In genomic region chr12:38137716-38138115, GRCh38 we compare ENCODE assay signal across 17 cellular contexts.
A peak's percentile ranks its signal among the peaks of the same experiment; 100 is the strongest.
DNase-seq lines count a peak whose midpoint lies in the region; ATAC-seq and TF ChIP-seq lines count a peak whose summit lies in the region.
"Had no signal": no experiment of that assay in that cellular context is flagged by ENCODE, and none has a peak within 500 bp of the region (broad histone marks: within the 10 kb centered on the region; RNA-seq: fewer than 3 reads in every experiment).

No MANE protein-coding gene starts in this region.

- peaks cover 10% of the 10 kb centered on the region for H3K4me1 Mint-ChIP-seq in activated CD4-positive, alpha-beta T cell treated with anti-CD3 and anti-CD28 coated beads, Interleukin-2, amount 10 ng/mL, durations not matched to agents 24 days and 14 days
- no peaks in the 10 kb centered on the region for H3K4me1 Mint-ChIP-seq in osteocyte (ENCODE audit: unreplicated experiment)

- no peak overlapping the region for H3K27ac Mint-ChIP-seq in activated CD4-positive, alpha-beta T cell treated with anti-CD3 and anti-CD28 coated beads, Interleukin-2, amount 10 ng/mL, durations not matched to agents 24 days and 14 days
- H3K27ac Mint-ChIP-seq in osteocyte (ENCODE audit: unreplicated experiment) = no peak overlapping the region
- H3K27ac Mint-ChIP-seq: activated CD8-positive, alpha-beta T cell treated with anti-CD3 and anti-CD28 coated beads for 36 hours; activated naive CD8-positive, alpha-beta T cell treated with anti-CD3 and anti-CD28 coated beads, Interleukin-2, amount 10 ng/mL, durations not matched to agents 7 days and 5 days; HFFc6 had no signal

- peak; percentile 11 for ATAC-seq in HG03378 (IDR thresholded peaks at IDR 0.05; ENCODE audit: unreplicated experiment)
- peak in 1 of 4 donors; percentile 13 for ATAC-seq in psoas muscle

- 40 to 55% (median 43%) methylated on average over 16 of the region's 16 CpGs for WGBS in psoas muscle, 3 donors

- no peaks in the 10 kb centered on the region for H3K36me3 Mint-ChIP-seq in activated CD4-positive, alpha-beta T cell treated with anti-CD3 and anti-CD28 coated beads, Interleukin-2, amount 10 ng/mL, durations not matched to agents 24 days and 14 days (ENCODE audit: low read depth)
- H3K36me3 Mint-ChIP-seq in osteocyte (ENCODE audit: unreplicated experiment) = no peaks in the 10 kb centered on the region
- H3K36me3 Mint-ChIP-seq: activated naive CD8-positive, alpha-beta T cell treated with anti-CD3 and anti-CD28 coated beads, Interleukin-2, amount 10 ng/mL, durations not matched to agents 7 days and 5 days had no signal

- H3K9me3 Mint-ChIP-seq in activated CD4-positive, alpha-beta T cell treated with anti-CD3 and anti-CD28 coated beads, Interleukin-2, amount 10 ng/mL, durations not matched to agents 24 days and 14 days = no peaks in the 10 kb centered on the region
- H3K9me3 Mint-ChIP-seq in osteocyte (ENCODE audit: unreplicated experiment) = peaks cover 3% of the 10 kb centered on the region
- H3K9me3 Mint-ChIP-seq: activated naive CD8-positive, alpha-beta T cell treated with anti-CD3 and anti-CD28 coated beads, Interleukin-2, amount 10 ng/mL, durations not matched to agents 7 days and 5 days; HFFc6 had no signal

- H3K27me3 ChIP-seq in psoas muscle (ENCODE audit: insufficient read depth in 3 of 3, low read length in 2 of 3) (peaks cover 0 to 10% (median 2%) of the 10 kb centered on the region in 3 donors), tibial artery (peaks cover 0 to 20% of the 10 kb centered on the region in 2 donors)
- H3K27me3 ChIP-seq: Peyer's patch had no signal

- H3K9me3 ChIP-seq in psoas muscle = no peaks in the 10 kb centered on the region
- no peaks in the 10 kb centered on the region for H3K9me3 ChIP-seq in tibial artery
- H3K9me3 ChIP-seq: left ventricle myocardium inferior, Peyer's patch had no signal

- H3K27me3 Mint-ChIP-seq in activated CD4-positive, alpha-beta T cell treated with anti-CD3 and anti-CD28 coated beads, Interleukin-2, amount 10 ng/mL, durations not matched to agents 24 days and 14 days = no peaks in the 10 kb centered on the region
- H3K27me3 Mint-ChIP-seq in osteocyte (ENCODE audit: unreplicated experiment) = no peaks in the 10 kb centered on the region
- H3K27me3 Mint-ChIP-seq: activated naive CD8-positive, alpha-beta T cell treated with anti-CD3 and anti-CD28 coated beads, Interleukin-2, amount 10 ng/mL, durations not matched to agents 7 days and 5 days had no signal

- H3K27ac ChIP-seq in psoas muscle = no peak overlapping the region
- no peak overlapping the region for H3K27ac ChIP-seq in tibial artery
- H3K27ac ChIP-seq: left ventricle myocardium inferior, Peyer's patch had no signal

- intact Hi-C loops in activated CD4-positive, alpha-beta T cell treated with anti-CD3 and anti-CD28 coated beads, Interleukin-2, amount 10 ng/mL, durations not matched to agents 24 days and 14 days (cut with micrococcal nuclease) = loop anchor here (1.0 to 5.0 kb wide), 2 partner anchors 179 to 965 kb away; partner anchors contain the start of gene ALG10B
- intact Hi-C loops in psoas muscle (cut with DNase I) (loop anchor here (2.0 to 5.0 kb wide), 2 partner anchors 177 to 180 kb away; partner anchors contain the start of gene ALG10B (in 1 of the 2)), tibial artery (cut with DNase I; ENCODE audit: low total_unique reads) (loop anchor here (5.0 kb wide), 1 partner anchor 175 kb away; no protein-coding TSS in a partner anchor)

- H3K4me1 ChIP-seq in psoas muscle = peaks cover 6% of the 10 kb centered on the region
- H3K4me1 ChIP-seq in tibial artery = peaks cover 0 to 13% (median 6%) of the 10 kb centered on the region in 4 donors

- H3K36me3 ChIP-seq in psoas muscle (ENCODE audit: insufficient read depth in 1 of 2, low read depth in 1 of 2) (no peaks in the 10 kb centered on the region), tibial artery (no peaks in the 10 kb centered on the region)
- H3K36me3 ChIP-seq: left ventricle myocardium inferior, Peyer's patch had no signal

- H3K4me3 Mint-ChIP-seq in activated CD4-positive, alpha-beta T cell treated with anti-CD3 and anti-CD28 coated beads, Interleukin-2, amount 10 ng/mL, durations not matched to agents 24 days and 14 days = peak overlapping the region; percentile 87
- H3K4me3 Mint-ChIP-seq in osteocyte (ENCODE audit: unreplicated experiment) = no peak overlapping the region

- TF ChIP-seq CTCF in psoas muscle (IDR thresholded peaks at IDR 0.05) = no peak
- no peak for TF ChIP-seq CTCF in osteocyte (IDR thresholded peaks at IDR 0.05)
- TF ChIP-seq CTCF in tibial artery (IDR thresholded peaks at IDR 0.05) = no peak

- H3K4me3 ChIP-seq in psoas muscle (peak overlapping the region; percentile 65), tibial artery (no peak overlapping the region)

- DNase-seq in activated CD4-positive, alpha-beta T cell treated with anti-CD3 and anti-CD28 coated beads, Interleukin-2, amount 10 ng/mL, durations not matched to agents 24 days and 14 days = no peak
- no peak for DNase-seq in activated CD4-positive, alpha-beta T cell treated with anti-CD3 and anti-CD28 coated beads for 1 hour
- peak; percentile 3 for DNase-seq in cerebellum (ENCODE audit: low spot score)
- no peak for DNase-seq in psoas muscle
- DNase-seq in osteocyte (ENCODE audit: extremely low spot score, unreplicated experiment) = no peak
- no peak for DNase-seq in NCI-H146 treated with DMSO at 0.1 percent for 48 hours (lab: John Stamatoyannopoulos, UW; ENCODE audit: unreplicated experiment)
- no peak for DNase-seq in tibial artery
- DNase-seq: activated CD4-positive, CD25-positive, alpha-beta regulatory T cell; activated CD8-positive, alpha-beta T cell treated with anti-CD3 and anti-CD28 coated beads for 36 hours; HFFc6; left ventricle myocardium inferior; NCI-H146; stimulated activated CD8-positive, alpha-beta memory T cell treated with anti-CD3 and anti-CD28 coated beads, Interleukin-4, amount 100 ng/mL, for 48 hours; T-helper 9 cell had no signal
